35 cellular contexts compared by ENCODE assay signal in the genomic region with DNA sequence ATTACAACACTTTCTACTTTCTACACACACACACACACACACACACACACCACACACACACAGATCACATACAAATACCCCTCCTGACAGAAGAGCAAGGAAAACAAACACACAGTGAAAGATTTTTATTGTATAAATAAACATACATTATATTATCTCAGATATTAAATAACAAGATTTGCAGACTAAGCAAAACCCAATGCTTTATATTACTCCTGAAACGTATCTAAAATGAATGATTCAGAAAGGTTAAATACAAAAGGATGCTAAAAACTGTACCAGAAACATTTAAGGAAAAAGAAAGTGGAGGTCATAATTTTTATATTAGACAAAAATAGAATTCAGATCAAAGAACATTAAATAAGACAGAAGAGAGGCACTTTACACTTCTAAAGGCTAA.
"Had no signal": no experiment of that assay in that cellular context is flagged by ENCODE, and none has a peak within 500 bp of the region (broad histone marks: within the 10 kb centered on the region; RNA-seq: fewer than 3 reads in every experiment).

No MANE protein-coding gene starts in this region.

- H3K4me3 ChIP-seq: MG63 had no signal

- DNase-seq: Karpas-422, Kasumi-1, MG63, MM.1S, MV-4-11, NCI-H1048, NCI-H1092, NCI-H1092 treated with DMSO at 0.1 percent for 48 hours, NCI-H1105, NCI-H1105 treated with DMSO at 0.1 percent for 48 hours, NCI-H1417, NCI-H1417 treated with DMSO at 0.1 percent for 48 hours, NCI-H1436, NCI-H1436 treated with DMSO at 0.1 percent for 48 hours, NCI-H146, NCI-H1694, NCI-H1694 treated with DMSO at 0.1 percent for 48 hours, NCI-H187, NCI-H187 treated with DMSO at 0.1 percent for 48 hours, NCI-H1930, NCI-H2029, NCI-H2029 treated with DMSO at 0.1 percent for 48 hours, NCI-H2081, NCI-H2081 treated with DMSO at 0.1 percent for 48 hours, NCI-H2107, NCI-H2171, NCI-H2171 treated with DMSO at 0.1 percent for 48 hours, NCI-H2227 treated with DMSO at 0.1 percent for 48 hours, NCI-H226, NCI-H345, NCI-H446, NCI-H446 treated with DMSO at 0.1 percent for 48 hours, NCI-H510A, NCI-H510A treated with DMSO at 0.1 percent for 48 hours, NCI-H524 had no signal

- H3K36me3 ChIP-seq: MG63 had no signal

- H3K27me3 ChIP-seq: MG63 had no signal

- H3K9me3 ChIP-seq: MG63 had no signal
